ENCODE assay signal across 8 cellular contexts in the genomic region with DNA sequence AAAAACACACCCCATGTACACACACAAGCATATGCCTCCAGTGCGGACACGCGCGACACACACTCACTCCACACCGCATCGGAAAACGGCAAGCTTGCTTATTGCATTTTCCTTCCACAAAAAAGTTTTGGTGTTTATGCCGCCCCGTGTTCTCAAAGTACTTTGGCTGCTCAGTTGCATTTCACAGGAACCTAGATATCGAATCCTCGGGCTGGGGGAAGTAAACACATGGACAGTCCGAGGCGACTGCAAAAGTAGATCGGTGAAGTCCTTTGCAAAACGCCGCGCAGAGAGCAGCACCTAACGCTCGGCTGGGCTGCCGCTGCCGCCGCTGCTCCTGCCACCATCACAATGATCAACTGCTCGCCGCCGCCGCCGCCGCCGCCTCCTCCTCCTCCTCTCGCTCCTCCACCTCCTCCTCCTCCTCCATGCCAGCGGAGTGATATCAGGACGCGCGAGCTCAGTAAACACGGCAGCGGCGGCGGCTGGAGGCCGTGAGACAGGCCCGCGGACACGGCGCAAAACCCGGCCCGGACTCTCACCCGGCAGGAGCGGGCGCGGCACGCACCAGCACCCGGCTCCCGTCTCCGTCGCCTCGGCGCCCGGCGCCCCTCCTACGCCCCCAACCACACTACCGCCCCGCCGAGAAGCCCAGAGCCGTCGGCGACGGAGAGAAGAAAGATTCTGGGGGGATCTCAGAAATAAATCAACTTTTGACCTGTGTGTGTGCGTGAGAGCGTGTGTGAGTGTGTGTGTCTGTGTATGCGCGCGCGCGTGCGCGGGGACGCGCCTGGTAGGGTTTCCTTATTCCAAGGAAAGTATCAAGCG. TPM values are rescaled to one million over a fixed set of nuclear protein-coding genes. Genes with fewer than 3 reads are reported as not detected.
A peak's percentile ranks its signal among the peaks of the same experiment; 100 is the strongest.
DNase-seq lines count a peak whose midpoint lies in the region; ATAC-seq and TF ChIP-seq lines count a peak whose summit lies in the region.

MAML3 (minus strand) TSS at position 441 of the 828 bp plus-strand sequence. CDS start 857 bp downstream, outside the sequence.

- H3K23ac ChIP-seq in trophoblast cell (ENCODE audit: low read length), result no peak within 1 kb of the TSS

- H3K9me3 ChIP-seq in heart left ventricle (no peaks in the 10 kb centered on the region), trophoblast cell (ENCODE audit: insufficient read depth, low read depth, low read length) (no peaks in the 10 kb centered on the region), thyroid gland (no peaks in the 10 kb centered on the region)

- peak within 1 kb of the TSS; percentile 81 for H3K9ac ChIP-seq in trophoblast cell (ENCODE audit: low read length)

- DNase-seq in DMS79 treated with DMSO at 0.1 percent for 48 hours (lab: John Stamatoyannopoulos, UW) (peak; percentile 76), NCI-H1694 treated with DMSO at 0.1 percent for 48 hours (lab: John Stamatoyannopoulos, UW) (peak; percentile 76), T-helper 1 cell (peak; percentile 65 to 89 (median 74)), amniotic epithelial cell (ENCODE audit: low read depth) (peak; percentile 97), heart left ventricle (peak; percentile 95 to 98 (median 97)), trophoblast cell (peak; percentile 95 to 96), thyroid gland (peak; percentile 95 to 97)

- peak within 1 kb of the TSS; percentile 92 for H4K12ac ChIP-seq in trophoblast cell (ENCODE audit: low read depth, low read length)

- H2AFZ ChIP-seq in trophoblast cell (ENCODE audit: insufficient read depth, low read length, poor library complexity), result peak within 1 kb of the TSS; percentile 95

- peaks cover 39% of the 10 kb centered on the region for H3K79me1 ChIP-seq in trophoblast cell (ENCODE audit: low read length)

- intact Hi-C loops in heart left ventricle (cut with DNase I), result loop anchor here (1.0 to 10.0 kb wide), 27 partner anchors 57 to 499 kb away; partner anchors contain the start of gene MGST2 (in 3 of the 10)
- intact Hi-C loops in thyroid gland (cut with DNase I), result loop anchor here (2.0 to 10.0 kb wide), 3 partner anchors 99 to 417 kb away; partner anchors contain the start of gene SCOC

- H2AK5ac ChIP-seq in trophoblast cell (ENCODE audit: low read length), result peak within 1 kb of the TSS; percentile 35

- peak within 1 kb of the TSS; percentile 95 for H3K4ac ChIP-seq in trophoblast cell (ENCODE audit: low read depth, low read length)

- peak in 1 of 2 donors; percentile 86 for TF ChIP-seq POLR2A in heart left ventricle (IDR thresholded peaks at IDR 0.05)
- TF ChIP-seq POLR2A in thyroid gland (IDR thresholded peaks at IDR 0.05), result peak; percentile 52 to 95

- peak within 1 kb of the TSS; percentile 90 for H4K8ac ChIP-seq in trophoblast cell (ENCODE audit: low read depth, low read length)

- TF ChIP-seq CTCF in heart left ventricle (IDR thresholded peaks at IDR 0.05), result no peak
- TF ChIP-seq CTCF in thyroid gland (IDR thresholded peaks at IDR 0.05), result peak in 1 of 6 experiments; percentile 2

- H3K36me3 ChIP-seq in heart left ventricle (no peaks in the 10 kb centered on the region), trophoblast cell (ENCODE audit: control insufficient read depth in 1 of 2, insufficient read depth in 2 of 2, low read length in 2 of 2) (no peaks in the 10 kb centered on the region), thyroid gland (no peaks in the 10 kb centered on the region)

- H3K4me2 ChIP-seq in trophoblast cell (ENCODE audit: low read length), result peak within 1 kb of the TSS; percentile 67

- H3K14ac ChIP-seq in trophoblast cell (ENCODE audit: low read length), result peak within 1 kb of the TSS; percentile 100

- ATAC-seq in HG02759 (IDR thresholded peaks at IDR 0.05; ENCODE audit: unreplicated experiment) (peak; percentile 68), heart left ventricle (peak; percentile 63 to 79 (median 74))

- H3K4me3 ChIP-seq in heart left ventricle, result peak within 1 kb of the TSS; percentile 35 to 92 (median 83)
- peak within 1 kb of the TSS; percentile 91 for H3K4me3 ChIP-seq in trophoblast cell (ENCODE audit: low read depth, low read length)
- peak within 1 kb of the TSS; percentile 85 to 91 (median 89) for H3K4me3 ChIP-seq in thyroid gland (replicated peaks in 1 of 3)

- peak within 1 kb of the TSS; percentile 98 for H2BK12ac ChIP-seq in trophoblast cell (ENCODE audit: low read length)

- WGBS in heart left ventricle, 4 donors, result 0 to 2% (median 0%) methylated on average over 49 to 78 of the region's 78 CpGs
- WGBS in trophoblast cell (ENCODE audit: extremely low coverage, insufficient coverage, insufficient read length), result no CpG with 5 or more reads among the region's 78 CpGs
- WGBS in thyroid gland, 2 donors, result 1% methylated on average over 63 to 67 of the region's 78 CpGs

- no peaks in the 10 kb centered on the region for H3K27me3 ChIP-seq in heart left ventricle
- H3K27me3 ChIP-seq in trophoblast cell (ENCODE audit: insufficient read depth, low read length), result no peaks in the 10 kb centered on the region
- H3K27me3 ChIP-seq in thyroid gland, result no peaks in the 10 kb centered on the region

- H2BK5ac ChIP-seq in trophoblast cell (ENCODE audit: low read depth, low read length, poor library complexity), result peak within 1 kb of the TSS; percentile 99

- peaks cover 30% of the 10 kb centered on the region for H3K79me2 ChIP-seq in trophoblast cell (ENCODE audit: control insufficient read depth, insufficient read depth, low read length, poor library complexity)

- peak within 1 kb of the TSS; percentile 99 for H4K91ac ChIP-seq in trophoblast cell (ENCODE audit: low read depth, low read length)

- H2BK120ac ChIP-seq in trophoblast cell (ENCODE audit: insufficient read depth, low read length, poor library complexity), result peak within 1 kb of the TSS; percentile 99

- H3K18ac ChIP-seq in trophoblast cell (ENCODE audit: low read length), result peak within 1 kb of the TSS; percentile 100

- peak within 1 kb of the TSS; percentile 83 to 100 (median 98) for H3K27ac ChIP-seq in heart left ventricle
- peak within 1 kb of the TSS; percentile 100 for H3K27ac ChIP-seq in trophoblast cell (ENCODE audit: low read depth, low read length)
- peak within 1 kb of the TSS; percentile 98 to 100 (median 98) for H3K27ac ChIP-seq in thyroid gland

- H3K4me1 ChIP-seq in heart left ventricle, result peaks cover 0 to 21% (median 9%) of the 10 kb centered on the region in 12 donors
- no peaks in the 10 kb centered on the region for H3K4me1 ChIP-seq in trophoblast cell (ENCODE audit: control insufficient read depth in 1 of 2, insufficient read depth in 2 of 2, low read length in 2 of 2)
- peaks cover 0 to 3% of the 10 kb centered on the region in 2 donors for H3K4me1 ChIP-seq in thyroid gland

RNA-seq across cellular contexts. Expression of gene MAML3, which starts in this region (rescaled TPM):
- 1 to 10 TPM; 1.7 to 5.9 (median 3.1) TPM for total RNA-seq in heart left ventricle
- 1 to 10 TPM in 1 of 2 donors, under 1 TPM in 1; 0.76 to 2.2 TPM for polyA plus RNA-seq in heart left ventricle
- polyA plus RNA-seq in trophoblast cell (2013), result 31.7 and 32.4 TPM in 2 replicates
- total RNA-seq in thyroid gland, result 10 to 100 TPM in 2 of 4 donors, 1 to 10 TPM in 2; 5.7 to 14.1 (median 11.4) TPM

Comparison
In these comparisons a context has a peak if more than half of its experiments do, and no peak if none do; other contexts are left out.
1. Peak in every context shown above with its lines: DNase-seq, ATAC-seq, H3K4me3 ChIP-seq and H3K27ac ChIP-seq.